Comparison of ENCODE assay signal across 1 cellular context in genomic region chr16:57187902-57188710, GRCh38.
TF ChIP-seq lines count a peak whose summit lies in the region.

No MANE protein-coding gene starts in this region.

TF ChIP-seq in K562, 482 proteins besides CTCF, POLR2A, EP300 and RAD21:
- TF ChIP-seq IRF9 (tag; IDR thresholded peaks at IDR 0.05), result 0 out of 2 replicates have a peak, but pooled peaks have one; percentile 14
